In genomic region chr20:58559368-58559729, GRCh38 we compare ENCODE assay signal across 31 cellular contexts. TPM values are rescaled to one million over a fixed set of nuclear protein-coding genes. Genes with fewer than 3 reads are reported as not detected.
"Had no signal": no experiment of that assay in that cellular context is flagged by ENCODE, and none has a peak within 500 bp of the region (broad histone marks: within the 10 kb centered on the region; RNA-seq: fewer than 3 reads in every experiment).

No MANE protein-coding gene starts in this region.

- ATAC-seq: activated CD4-positive, CD25-positive, alpha-beta regulatory T cell treated with anti-CD3 and anti-CD28 coated beads, Interleukin-2, amount 50 U/mL, for 24 hours; activated CD8-positive, alpha-beta T cell treated with anti-CD3 and anti-CD28 coated beads for 36 hours; activated T-cell treated with anti-CD3 and anti-CD28 coated beads, Interleukin-2, amount 50 U/mL, for 4 hours; activated T-helper 17 cell treated with anti-CD3 and anti-CD28 coated beads, Interleukin-2, amount 50 U/mL, for 72 hours; gastroesophageal sphincter; heart right ventricle; T-helper 17 cell had no signal

- H3K9me3 ChIP-seq: colonic mucosa, esophagus squamous epithelium had no signal

- FAIRE-seq: astrocyte, bronchial epithelial cell, endometrium, endothelial cell of umbilical vein had no signal

- DNase-seq: activated B cell treated with CpG ODN at 0.5 μM for 24 hours; activated CD4-positive, alpha-beta T cell treated with anti-CD3 and anti-CD28 coated beads for 48 hours; activated CD4-positive, alpha-beta T cell treated with anti-CD3 and anti-CD28 coated beads, Interleukin-2, amount 50 U/mL, for 1 hour; activated CD4-positive, alpha-beta T cell treated with anti-CD3 and anti-CD28 coated beads, Interleukin-2, amount 50 U/mL, for 48 hours; activated CD8-positive, alpha-beta memory T cell treated with anti-CD3 and anti-CD28 coated beads for 24 hours; activated CD8-positive, alpha-beta T cell treated with anti-CD3 and anti-CD28 coated beads for 36 hours; activated effector memory CD4-positive, alpha-beta T cell treated with Interleukin-2 at 50 U/mL for 16 hours; activated gamma-delta T cell treated with Interleukin-2 at 50 U/mL for 16 hours; activated naive CD4-positive, alpha-beta T cell treated with anti-CD3 and anti-CD28 coated beads, Interleukin-2, amount 50 U/mL, for 16 hours; activated naive CD4-positive, alpha-beta T cell treated with Interleukin-2 at 50 U/mL for 16 hours; activated T-cell treated with anti-CD3 and anti-CD28 coated beads, Interleukin-2, amount 50 U/mL, for 4 hours; amniotic stem cell; anterior cingulate cortex; brain microvascular endothelial cell; colonic mucosa; effector CD8-positive, alpha-beta T cell; esophagus squamous epithelium; foreskin melanocyte; heart right ventricle; T-helper 17 cell; T1000; WERI-Rb-1 had no signal

- H3K36me3 ChIP-seq: brain microvascular endothelial cell, colonic mucosa, esophagus squamous epithelium, gastroesophageal sphincter, heart right ventricle, WERI-Rb-1 had no signal

- H3K4me1 ChIP-seq: colonic mucosa, esophagus squamous epithelium, gastroesophageal sphincter, heart right ventricle had no signal

- H3K27ac ChIP-seq: brain microvascular endothelial cell, colonic mucosa, epithelial cell of prostate, esophagus squamous epithelium, gastroesophageal sphincter, heart right ventricle, WERI-Rb-1 had no signal

- H3K27me3 ChIP-seq: colonic mucosa, gastroesophageal sphincter had no signal

- H3K4me3 ChIP-seq: colonic mucosa, esophagus squamous epithelium, gastroesophageal sphincter, heart right ventricle had no signal

RNA-seq across cellular contexts. Expression of gene APCDD1L, which starts 44.1 kb away (rescaled TPM):
- total RNA-seq: activated B cell treated with CpG ODN at 0.5 μM for 24 hours; activated CD8-positive, alpha-beta T cell treated with anti-CD3 and anti-CD28 coated beads for 36 hours; activated T-cell treated with anti-CD3 and anti-CD28 coated beads, Interleukin-2, amount 50 U/mL, for 4 hours; activated T-helper 17 cell treated with anti-CD3 and anti-CD28 coated beads, Interleukin-2, amount 50 U/mL, for 72 hours; dermis microvascular lymphatic vessel endothelial cell; T-helper 17 cell had no signal
